Comparison of ENCODE assay signal across 13 cellular contexts in genomic region chr13:111658150-111659100, GRCh38.
DNase-seq lines count a peak whose midpoint lies in the region; TF ChIP-seq lines count a peak whose summit lies in the region.
"Had no signal": no experiment of that assay in that cellular context is flagged by ENCODE, and none has a peak within 500 bp of the region (broad histone marks: within the 10 kb centered on the region; RNA-seq: fewer than 3 reads in every experiment).

No MANE protein-coding gene starts in this region.

- DNase-seq in DMS79 (lab: John Stamatoyannopoulos, UW) = peak; percentile 88
- peak; percentile 84 to 92 for DNase-seq in NCI-H1930 (lab: John Stamatoyannopoulos, UW)
- DNase-seq in dorsolateral prefrontal cortex = peak in 8 of 10 donors; percentile 28 to 74 (median 58)
- peak; percentile 47 for DNase-seq in neural crest cell (ENCODE audit: low read depth, low spot score)
- DNase-seq in NCI-H2171 (lab: John Stamatoyannopoulos, UW) = no peak
- DNase-seq in HuH-7.5 (ENCODE audit: low spot score) = no peak
- DNase-seq in effector CD8-positive, alpha-beta T cell (lab: John Stamatoyannopoulos, UW) = no peak
- no peak for DNase-seq in activated CD4-positive, alpha-beta memory T cell treated with anti-CD3 and anti-CD28 coated beads for 36 hours
- DNase-seq: activated B cell treated with CpG ODN at 0.5 μM for 24 hours; NCI-H1105 treated with DMSO at 0.1 percent for 48 hours; SIG-M5; stimulated activated CD4-positive, alpha-beta T cell treated with anti-CD3 and anti-CD28 coated beads, Interleukin-12 subunit alpha, Interleukin-12 subunit beta, amount 100 ng/mL, for 4 hours had no signal

- POLR2A ChIA-PET in activated CD4-positive, alpha-beta memory T cell treated with anti-CD3 and anti-CD28 coated beads for 36 hours (lab: Charles Lee) = no interaction called here

- no peaks in the 10 kb centered on the region for H3K9me3 Mint-ChIP-seq in neural crest cell
- no peaks in the 10 kb centered on the region for H3K9me3 Mint-ChIP-seq in activated CD4-positive, alpha-beta memory T cell treated with anti-CD3 and anti-CD28 coated beads for 36 hours
- H3K9me3 Mint-ChIP-seq: activated B cell treated with CpG ODN at 0.5 μM for 24 hours; activated T-helper 17 cell treated with anti-CD3 and anti-CD28 coated beads, Interleukin-2, amount 50 U/mL, for 72 hours had no signal

- H3K27ac ChIP-seq in dorsolateral prefrontal cortex = peak overlapping the region in 58 of 59 donors; percentile 2 to 89 (median 72)

- no peaks in the 10 kb centered on the region for H3K27me3 ChIP-seq in dorsolateral prefrontal cortex

- H3K4me3 ChIP-seq in dorsolateral prefrontal cortex = peak overlapping the region in 2 of 59 donors; percentile 4 to 5

- intact Hi-C loops in dorsolateral prefrontal cortex (cut with DNase I) = no loop called here
- intact Hi-C loops in activated CD4-positive, alpha-beta memory T cell treated with anti-CD3 and anti-CD28 coated beads for 36 hours (cut with micrococcal nuclease) = no loop called here

- peak overlapping the region; percentile 71 for H3K4me3 Mint-ChIP-seq in neural crest cell
- no peak overlapping the region for H3K4me3 Mint-ChIP-seq in activated CD4-positive, alpha-beta memory T cell treated with anti-CD3 and anti-CD28 coated beads for 36 hours
- H3K4me3 Mint-ChIP-seq: activated B cell treated with CpG ODN at 0.5 μM for 24 hours; activated T-helper 17 cell treated with anti-CD3 and anti-CD28 coated beads, Interleukin-2, amount 50 U/mL, for 72 hours had no signal

- CTCF ChIA-PET in activated CD4-positive, alpha-beta memory T cell treated with anti-CD3 and anti-CD28 coated beads for 36 hours (lab: Charles Lee) = no interaction called here

- peaks cover 3% of the 10 kb centered on the region for H3K27me3 Mint-ChIP-seq in neural crest cell (ENCODE audit: low read depth)
- H3K27me3 Mint-ChIP-seq in activated CD4-positive, alpha-beta memory T cell treated with anti-CD3 and anti-CD28 coated beads for 36 hours = peaks cover 4% of the 10 kb centered on the region
- H3K27me3 Mint-ChIP-seq: activated B cell treated with CpG ODN at 0.5 μM for 24 hours had no signal

- TF ChIP-seq CTCF in dorsolateral prefrontal cortex (IDR thresholded peaks at IDR 0.05 in 54 of 56, conservative IDR thresholded peaks at IDR 0.05 in 2 of 56; ENCODE audit: low read depth in 1 of 56, partially characterized antibody in 56 of 56) (no peak), neural crest cell (conservative IDR thresholded peaks at IDR 0.05) (no peak)

- H3K27ac Mint-ChIP-seq in neural crest cell (ENCODE audit: unreplicated experiment) = peak overlapping the region; percentile 99
- no peak overlapping the region for H3K27ac Mint-ChIP-seq in activated CD4-positive, alpha-beta memory T cell treated with anti-CD3 and anti-CD28 coated beads for 36 hours
- H3K27ac Mint-ChIP-seq: activated B cell treated with CpG ODN at 0.5 μM for 24 hours; activated T-helper 17 cell treated with anti-CD3 and anti-CD28 coated beads, Interleukin-2, amount 50 U/mL, for 72 hours had no signal

- H3K36me3 Mint-ChIP-seq in neural crest cell (ENCODE audit: low read depth) = no peaks in the 10 kb centered on the region
- no peaks in the 10 kb centered on the region for H3K36me3 Mint-ChIP-seq in activated CD4-positive, alpha-beta memory T cell treated with anti-CD3 and anti-CD28 coated beads for 36 hours

- peaks cover 30% of the 10 kb centered on the region for H3K4me1 Mint-ChIP-seq in neural crest cell
- H3K4me1 Mint-ChIP-seq in activated CD4-positive, alpha-beta memory T cell treated with anti-CD3 and anti-CD28 coated beads for 36 hours (ENCODE audit: low read depth) = no peaks in the 10 kb centered on the region
- H3K4me1 Mint-ChIP-seq: activated B cell treated with CpG ODN at 0.5 μM for 24 hours had no signal

Comparison
In these comparisons a context has a peak if more than half of its experiments do, and no peak if none do; other contexts are left out.
1. DNase-seq: peak in DMS79 (single experiment), NCI-H1930 (2 of 2), dorsolateral prefrontal cortex (8 of 10) and neural crest cell (single experiment); none in NCI-H2171 (single experiment), HuH-7.5 (single experiment), effector CD8-positive, alpha-beta T cell (single experiment) and activated CD4-positive, alpha-beta memory T cell treated with anti-CD3 and anti-CD28 coated beads for 36 hours (single experiment).